In genomic region chr1:9242338-9242969, GRCh38 we compare ENCODE assay signal across 8 cellular contexts. TPM values are rescaled to one million over a fixed set of nuclear protein-coding genes. Genes with fewer than 3 reads are reported as not detected.
A peak's percentile ranks its signal among the peaks of the same experiment; 100 is the strongest.
DNase-seq lines count a peak whose midpoint lies in the region; ATAC-seq lines count a peak whose summit lies in the region.

No MANE protein-coding gene starts in this region.

- H3K4me3 ChIP-seq in urinary bladder (ENCODE audit: low read depth, low read length) = no peak overlapping the region

- H3K36me3 ChIP-seq in urinary bladder (ENCODE audit: insufficient read depth) = no peaks in the 10 kb centered on the region

- ATAC-seq in Right ventricle myocardium superior (ENCODE audit: poor library complexity) (peak; percentile 84), GM21515 (IDR thresholded peaks at IDR 0.05; ENCODE audit: unreplicated experiment) (no peak)

- DNase-seq in NCI-H82 (lab: John Stamatoyannopoulos, UW) (peak; percentile 80), NCI-H82 treated with DMSO at 0.1 percent for 48 hours (lab: John Stamatoyannopoulos, UW; ENCODE audit: unreplicated experiment) (no peak), Right ventricle myocardium superior (peak; percentile 91), occipital lobe (lab: John Stamatoyannopoulos, UW) (peak; percentile 56), A172 (ENCODE audit: low spot score) (no peak), NCI-H2081 treated with DMSO at 0.1 percent for 48 hours (lab: John Stamatoyannopoulos, UW) (no peak)

- H3K4me1 ChIP-seq in urinary bladder (ENCODE audit: insufficient read depth) = peaks cover 4% of the 10 kb centered on the region

- peak overlapping the region; percentile 55 for H3K27ac ChIP-seq in urinary bladder (ENCODE audit: low read depth)

- WGBS in urinary bladder = 37% methylated on average over 10 of the region's 10 CpGs

- intact Hi-C loops in Right ventricle myocardium superior (cut with DNase I) = no loop called here

RNA-seq across cellular contexts. Expression of gene H6PD, which starts 7.9 kb away (rescaled TPM):
- total RNA-seq in Right ventricle myocardium superior = 20.9 TPM
- 6.2 TPM for total RNA-seq in occipital lobe
- 32.6 TPM for total RNA-seq in urinary bladder
- 26.6 TPM for polyA plus RNA-seq in urinary bladder
- 8.6 and 10.2 TPM in 2 replicates for total RNA-seq in A172 (2014; rRNA removed; shearing (Covaris generic))

RNA-seq across cellular contexts. Expression of gene SPSB1, which starts 50.2 kb away (rescaled TPM):
- total RNA-seq in Right ventricle myocardium superior (13.0 TPM), occipital lobe (2.3 TPM), urinary bladder (12.4 TPM)
- 36.4 TPM for polyA plus RNA-seq in urinary bladder
- 8.7 and 15.0 TPM in 2 replicates for total RNA-seq in A172 (2014; rRNA removed; shearing (Covaris generic))

Comparison
In these comparisons a context has a peak if more than half of its experiments do, and no peak if none do; other contexts are left out.
1. DNase-seq: peak in NCI-H82 (single experiment), Right ventricle myocardium superior (single experiment) and occipital lobe (single experiment); none in NCI-H82 treated with DMSO at 0.1 percent for 48 hours (single experiment), A172 (single experiment) and NCI-H2081 treated with DMSO at 0.1 percent for 48 hours (single experiment).